1 cellular context compared by ENCODE assay signal in genomic region chr6:34152806-34153565, GRCh38.
TF ChIP-seq lines count a peak whose summit lies in the region.

No MANE protein-coding gene starts in this region.

TF ChIP-seq in SK-N-SH, 30 proteins besides CTCF, POLR2A, EP300 and RAD21 (continued from another document):
- TF ChIP-seq REST (IDR thresholded peaks at IDR 0.05; ENCODE audit: low read depth, low read length): no peak
- TF ChIP-seq MAX (IDR thresholded peaks at IDR 0.05; ENCODE audit: low read depth): no peak
- no peak for TF ChIP-seq USF2 (IDR thresholded peaks at IDR 0.05; ENCODE audit: borderline replicate concordance, low read depth, low read length)
- no peak for TF ChIP-seq FOSL2 (IDR thresholded peaks at IDR 0.05; ENCODE audit: borderline replicate concordance, low read depth)
- TF ChIP-seq JUND (IDR thresholded peaks at IDR 0.05): no peak
- no peak for TF ChIP-seq FOXM1 (IDR thresholded peaks at IDR 0.05; ENCODE audit: low read depth)
- TF ChIP-seq, protein P1, sequence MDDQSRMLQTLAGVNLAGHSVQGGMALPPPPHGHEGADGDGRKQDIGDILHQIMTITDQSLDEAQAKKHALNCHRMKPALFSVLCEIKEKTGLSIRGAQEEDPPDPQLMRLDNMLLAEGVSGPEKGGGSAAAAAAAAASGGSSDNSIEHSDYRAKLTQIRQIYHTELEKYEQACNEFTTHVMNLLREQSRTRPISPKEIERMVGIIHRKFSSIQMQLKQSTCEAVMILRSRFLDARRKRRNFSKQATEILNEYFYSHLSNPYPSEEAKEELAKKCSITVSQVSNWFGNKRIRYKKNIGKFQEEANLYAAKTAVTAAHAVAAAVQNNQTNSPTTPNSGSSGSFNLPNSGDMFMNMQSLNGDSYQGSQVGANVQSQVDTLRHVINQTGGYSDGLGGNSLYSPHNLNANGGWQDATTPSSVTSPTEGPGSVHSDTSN (IDR thresholded peaks at IDR 0.05): no peak
- no peak for TF ChIP-seq NFIC (IDR thresholded peaks at IDR 0.05; ENCODE audit: borderline replicate concordance)
- TF ChIP-seq TAF1 (IDR thresholded peaks at IDR 0.05; ENCODE audit: borderline replicate concordance, low read depth, low read length): no peak
- TF ChIP-seq RFX5 (IDR thresholded peaks at IDR 0.05; ENCODE audit: low read length): no peak
- TF ChIP-seq YY1 (IDR thresholded peaks at IDR 0.05; ENCODE audit: low read depth): no peak
- TF ChIP-seq ELF1 (IDR thresholded peaks at IDR 0.05): no peak
